ENCODE assay signal across 7 cellular contexts in genomic region chr20:3818155-3819151, GRCh38. TPM values are rescaled to one million over a fixed set of nuclear protein-coding genes. Genes with fewer than 3 reads are reported as not detected.
DNase-seq lines count a peak whose midpoint lies in the region; ATAC-seq and TF ChIP-seq lines count a peak whose summit lies in the region.

No MANE protein-coding gene starts in this region.

- H2BK20ac ChIP-seq in IMR-90 (ENCODE audit: low read depth, low read length) = peak overlapping the region; percentile 75; the same call in 1 of the 2 replicates

- H3K4me3 ChIP-seq in IMR-90 (ENCODE audit: insufficient read depth, low read depth, low read length) = no peak overlapping the region
- H3K4me3 ChIP-seq in Peyer's patch = no peak overlapping the region
- no peak overlapping the region for H3K4me3 ChIP-seq in coronary artery
- no peak overlapping the region for H3K4me3 ChIP-seq in upper lobe of right lung

- peak overlapping the region; percentile 69 for H2AFZ ChIP-seq in IMR-90 (replicated peaks; ENCODE audit: low read length, poor library complexity)

- 76% methylated on average over 3 of the region's 8 CpGs; no CpG with 5 or more reads in 1 of the 2 experiments for WGBS in IMR-90 (ENCODE audit: extremely low coverage in 2 of 2, insufficient read length in 1 of 2), 2 experiments

- H3K4me1 ChIP-seq in IMR-90 (ENCODE audit: control insufficient read depth, insufficient read depth, low read length) (peaks cover 8% of the 10 kb centered on the region; the same call in 1 of the 2 replicates), Peyer's patch (peaks cover 0 to 15% (median 6%) of the 10 kb centered on the region in 4 donors), upper lobe of right lung (peaks cover 23% of the 10 kb centered on the region)

- H3K27me3 ChIP-seq in IMR-90 (ENCODE audit: control insufficient read depth, insufficient read depth, low read length) (no peaks in the 10 kb centered on the region), Peyer's patch (no peaks in the 10 kb centered on the region), upper lobe of right lung (no peaks in the 10 kb centered on the region)

- H2AK9ac ChIP-seq in IMR-90 (replicated peaks; ENCODE audit: low read depth, low read length, poor library complexity) = peak overlapping the region; percentile 93

- H4K8ac ChIP-seq in IMR-90 (ENCODE audit: low read depth in 2 of 2, low read length in 2 of 2) = peak overlapping the region in 1 of 2 experiments; percentile 69; a peak in 3 of 4 replicates

- dilution Hi-C loops in IMR-90 (cut with HindIII; ENCODE audit: low sequenced_read_pairs, unreplicated experiment) = no loop called here

- H3K36me3 ChIP-seq in IMR-90 (ENCODE audit: control insufficient read depth, insufficient read depth, low read length) = peaks cover 10% of the 10 kb centered on the region
- H3K36me3 ChIP-seq in Peyer's patch = peaks cover 0 to 16% (median 0%) of the 10 kb centered on the region in 3 donors
- H3K36me3 ChIP-seq in upper lobe of right lung = peaks cover 15% of the 10 kb centered on the region

- TF ChIP-seq POLR2A in IMR-90 (IDR thresholded peaks at IDR 0.05; ENCODE audit: low read depth, low read length) (no peak), Peyer's patch (IDR thresholded peaks at IDR 0.05) (peak in 1 of 2 donors; percentile 14)

- H3K23ac ChIP-seq in IMR-90 (ENCODE audit: low read depth, low read length) = no peak overlapping the region

- H3K4ac ChIP-seq in IMR-90 (ENCODE audit: low read depth, low read length) = peak overlapping the region; percentile 63

- peak overlapping the region; percentile 57 for H2BK5ac ChIP-seq in IMR-90 (ENCODE audit: low read depth, low read length, poor library complexity, severe bottlenecking)

- H3K27ac ChIP-seq in IMR-90 (ENCODE audit: insufficient read depth, low read length) = peak overlapping the region; percentile 20; the same call in 1 of the 2 replicates
- H3K27ac ChIP-seq in Peyer's patch = peak overlapping the region; percentile 17 to 95 (median 58)
- H3K27ac ChIP-seq in coronary artery = peak overlapping the region in 1 of 2 donors; percentile 69
- peak overlapping the region; percentile 71 for H3K27ac ChIP-seq in upper lobe of right lung

- H4K20me1 ChIP-seq in IMR-90 (ENCODE audit: insufficient read depth, low read length) = no peaks in the 10 kb centered on the region

- CTCF ChIA-PET in IMR-90 (lab: Yijun Ruan, JAX) = interaction anchor here (0.5 to 1.2 kb wide), 8 partner anchors 13 to 67 kb away, joined by 3 to 11 read pairs (median 3); partner anchors contain the start of genes CDC25B, CENPB and SPEF1

- peak overlapping the region; percentile 32; the same call in 1 of the 3 replicates for H2BK15ac ChIP-seq in IMR-90 (ENCODE audit: low read depth, low read length)

- H4K5ac ChIP-seq in IMR-90 (ENCODE audit: low read depth, low read length) = 0 out of 2 replicates have a peak overlapping the region, but pooled peaks have one; percentile 11

- H2BK120ac ChIP-seq in IMR-90 (ENCODE audit: low read depth, low read length) = peak overlapping the region; percentile 71

- H3K56ac ChIP-seq in IMR-90 (ENCODE audit: extremely low read depth, insufficient read depth, low read length) = no peak overlapping the region

- peak; percentile 75 for TF ChIP-seq CTCF in IMR-90 (conservative IDR thresholded peaks at IDR 0.05; ENCODE audit: low read depth, low read length)
- TF ChIP-seq CTCF in Peyer's patch (IDR thresholded peaks at IDR 0.05) = peak in 5 of 6 experiments; percentile 29 to 84 (median 80)
- peak; percentile 19 for TF ChIP-seq CTCF in coronary artery (IDR thresholded peaks at IDR 0.05)
- TF ChIP-seq CTCF in upper lobe of right lung (IDR thresholded peaks at IDR 0.05) = peak; percentile 63

- POLR2A ChIA-PET in IMR-90 (lab: Charles Lee; ENCODE audit: unreplicated experiment) = interaction anchor here (1.6 kb wide), 1 partner anchor 31 kb away, joined by 5 read pairs; the partner anchor contains the start of gene CENPB

- H2AK5ac ChIP-seq in IMR-90 (ENCODE audit: low read depth, low read length) = peak overlapping the region; percentile 74

- peak; percentile 61 for TF ChIP-seq RAD21 in IMR-90 (IDR thresholded peaks at IDR 0.05; ENCODE audit: low read length)

- H4K91ac ChIP-seq in IMR-90 (ENCODE audit: insufficient read depth, low read depth, low read length) = peak overlapping the region; percentile 57

- H3K9me1 ChIP-seq in IMR-90 (ENCODE audit: insufficient read depth, low read length) = 0 out of 2 replicates have a peak, but pooled peaks cover 12% of the 10 kb centered on the region

- no peak overlapping the region for H3K18ac ChIP-seq in IMR-90 (ENCODE audit: low read depth, low read length)

- peak overlapping the region; percentile 33; the same call in 1 of the 2 replicates for H3K14ac ChIP-seq in IMR-90 (replicated peaks; ENCODE audit: low read depth, low read length)

- H3K9me3 ChIP-seq in IMR-90 (ENCODE audit: control insufficient read depth, insufficient read depth, low read length) (no peaks in the 10 kb centered on the region), Peyer's patch (no peaks in the 10 kb centered on the region), upper lobe of right lung (no peaks in the 10 kb centered on the region)

- DNase-seq in DMS53 treated with DMSO at 0.1 percent for 48 hours (lab: John Stamatoyannopoulos, UW; ENCODE audit: unreplicated experiment) (peak; percentile 88), IMR-90 (peak; percentile 87), Peyer's patch (peak in 2 of 3 donors; percentile 74 to 85), coronary artery (ENCODE audit: low spot score) (no peak), medulla oblongata (ENCODE audit: extremely low spot score) (peak; percentile 65), upper lobe of right lung (no peak)

- H3K4me2 ChIP-seq in IMR-90 (ENCODE audit: low read depth, low read length) = no peak overlapping the region

- no TSS peak for BruUV-seq in IMR-90 (replicated peaks; lab: Mats Ljungman, UMichigan)

- ATAC-seq in IMR-90 (ENCODE audit: low read depth) (peak; percentile 64), upper lobe of right lung (peak; percentile 60), GM21526 (IDR thresholded peaks at IDR 0.05; ENCODE audit: low FRiP score, unreplicated experiment) (no peak)

- H3K79me1 ChIP-seq in IMR-90 (ENCODE audit: low read depth in 1 of 2, low read length in 2 of 2) = peaks cover 14 to 37% of the 10 kb centered on the region in 2 experiments; a peak in 3 of 4 replicates

- 0 out of 2 replicates have a peak overlapping the region, but pooled peaks have one; percentile 20 for H3K9ac ChIP-seq in IMR-90 (ENCODE audit: low read depth, low read length)

- in situ Hi-C loops in IMR-90 (cut with MboI; ENCODE audit: low sequenced_read_pairs) = no loop called here

- intact Hi-C loops in IMR-90 (cut with micrococcal nuclease) = no loop called here
- intact Hi-C loops in upper lobe of right lung (cut with DNase I) = no loop called here

TF ChIP-seq in IMR-90, 13 proteins besides CTCF, POLR2A, EP300 and RAD21:
- peak; percentile 66 for TF ChIP-seq SMC3 (IDR thresholded peaks at IDR 0.05; ENCODE audit: low read depth, low read length)
- TF ChIP-seq MXI1 (IDR thresholded peaks at IDR 0.05; ENCODE audit: borderline replicate concordance, low read depth, low read length) = no peak
- TF ChIP-seq MAZ (IDR thresholded peaks at IDR 0.05; ENCODE audit: borderline replicate concordance, low read depth, low read length) = peak; percentile 38; the same call in 1 of the 2 replicates
- peak; percentile 4; the same call in 1 of the 2 replicates for TF ChIP-seq USF2 (IDR thresholded peaks at IDR 0.05; ENCODE audit: low read depth, low read length)
- TF ChIP-seq BHLHE40 (IDR thresholded peaks at IDR 0.05; ENCODE audit: low read depth, low read length) = peak; percentile 24; the same call in 1 of the 2 replicates
- peak; percentile 14 for TF ChIP-seq RCOR1 (IDR thresholded peaks at IDR 0.05; ENCODE audit: insufficient replicate concordance, low read length)
- TF ChIP-seq MAFK (IDR thresholded peaks at IDR 0.05; ENCODE audit: low read depth, low read length) = no peak

RNA-seq across cellular contexts. Expression of gene AP5S1, which starts 1.9 kb away (rescaled TPM):
- total RNA-seq in IMR-90 (2012; rRNA removed) (11.4 and 11.7 TPM in 2 replicates), Peyer's patch (10 to 100 TPM; 11.6 to 26.4 (median 22.5) TPM), upper lobe of right lung (13.1 TPM)
- 10.1 and 12.5 TPM in 2 replicates for polyA plus RNA-seq in IMR-90 (2012; rRNA removed)
- polyA plus RNA-seq in IMR-90 (2012; cell fraction: cytosol; rRNA removed) = 10.6 and 20.2 TPM in 2 replicates
- 6.5 and 12.1 TPM in 2 replicates for polyA plus RNA-seq in IMR-90 (2012; cell fraction: nucleus; rRNA removed; ENCODE audit: low replicate concordance)

RNA-seq across cellular contexts. Expression of gene CDC25B, which starts 22.3 kb away (rescaled TPM):
- 14.5 and 14.7 TPM in 2 replicates for total RNA-seq in IMR-90 (2012; rRNA removed)
- polyA plus RNA-seq in IMR-90 (2012; rRNA removed) = 50.5 and 59.8 TPM in 2 replicates
- 35.2 and 48.2 TPM in 2 replicates for polyA plus RNA-seq in IMR-90 (2012; cell fraction: cytosol; rRNA removed)
- polyA plus RNA-seq in IMR-90 (2012; cell fraction: nucleus; rRNA removed; ENCODE audit: low replicate concordance) = 165 TPM in 2 replicates
- total RNA-seq in Peyer's patch = 100 to 1,000 TPM in 1 of 4 donors, 10 to 100 TPM in 3; 14.2 to 202 (median 34.1) TPM
- 136 TPM for total RNA-seq in upper lobe of right lung

RNA-seq across cellular contexts. Expression of gene MAVS, which starts 28.2 kb away (rescaled TPM):
- 10.3 and 10.4 TPM in 2 replicates for total RNA-seq in IMR-90 (2012; rRNA removed)
- polyA plus RNA-seq in IMR-90 (2012; rRNA removed) = 15.5 and 15.6 TPM in 2 replicates
- polyA plus RNA-seq in IMR-90 (2012; cell fraction: cytosol; rRNA removed) = 6.2 and 8.4 TPM in 2 replicates
- 28.7 and 31.3 TPM in 2 replicates for polyA plus RNA-seq in IMR-90 (2012; cell fraction: nucleus; rRNA removed; ENCODE audit: low replicate concordance)
- 10 to 100 TPM; 39.6 to 94.4 (median 69.7) TPM for total RNA-seq in Peyer's patch
- total RNA-seq in upper lobe of right lung = 41.5 TPM

RNA-seq across cellular contexts. Expression of gene CENPB, which starts 31.9 kb away (rescaled TPM):
- total RNA-seq in IMR-90 (2012; rRNA removed) (59.1 and 72.2 TPM in 2 replicates), Peyer's patch (10 to 100 TPM; 39.8 to 61.9 (median 47.0) TPM), upper lobe of right lung (94.6 TPM)
- polyA plus RNA-seq in IMR-90 (2012; rRNA removed) = 45.7 and 49.3 TPM in 2 replicates
- polyA plus RNA-seq in IMR-90 (2012; cell fraction: cytosol; rRNA removed) = 37.2 and 44.3 TPM in 2 replicates
- 18.7 and 35.4 TPM in 2 replicates for polyA plus RNA-seq in IMR-90 (2012; cell fraction: nucleus; rRNA removed; ENCODE audit: low replicate concordance)

RNA-seq across cellular contexts. Expression of gene SPEF1, which starts 37.2 kb away (rescaled TPM):
- under 0.01 TPM in 1 of 2 replicates, not detected in the other for total RNA-seq in IMR-90 (2012; rRNA removed)
- polyA plus RNA-seq in IMR-90 (2012; rRNA removed) = 0.15 and 0.26 TPM in 2 replicates
- polyA plus RNA-seq in IMR-90 (2012; cell fraction: cytosol; rRNA removed) = 0.30 and 0.54 TPM in 2 replicates
- 0.58 and 0.99 TPM in 2 replicates for polyA plus RNA-seq in IMR-90 (2012; cell fraction: nucleus; rRNA removed; ENCODE audit: low replicate concordance)
- not detected for total RNA-seq in Peyer's patch
- 0.46 TPM for total RNA-seq in upper lobe of right lung

Comparison
In these comparisons a context has a peak if more than half of its experiments do, and no peak if none do; other contexts are left out.
1. DNase-seq: peak in DMS53 treated with DMSO at 0.1 percent for 48 hours (single experiment), IMR-90 (single experiment), Peyer's patch (2 of 3) and medulla oblongata (single experiment); none in coronary artery (single experiment) and upper lobe of right lung (single experiment).
2. CTCF ChIP-seq: peak in every context shown above with its lines; median percentile 80 in Peyer's patch; 75 in IMR-90; 63 in upper lobe of right lung; 19 in coronary artery.